8 cellular contexts compared by ENCODE assay signal in genomic region chr5:65721775-65722574, GRCh38. TPM values are rescaled to one million over a fixed set of nuclear protein-coding genes. Genes with fewer than 3 reads are reported as not detected.
A peak's percentile ranks its signal among the peaks of the same experiment; 100 is the strongest.
DNase-seq lines count a peak whose midpoint lies in the region; ATAC-seq and TF ChIP-seq lines count a peak whose summit lies in the region.

TSS of gene NLN (plus strand) at chr5:65722205. CDS start at chr5:65722374, 169 bp downstream.
TSS of gene SGTB (minus strand) at chr5:65722109. CDS start at chr5:65720807, 1,302 bp downstream.

- H3K27me3 ChIP-seq in liver (ENCODE audit: control insufficient read depth in 4 of 4, insufficient read depth in 4 of 4, low read length in 3 of 4) = no peaks in the 10 kb centered on the region

- H3K9me3 ChIP-seq in liver (ENCODE audit: control insufficient read depth in 4 of 4, low read length in 3 of 4) = no peaks in the 10 kb centered on the region

- TF ChIP-seq CTCF in AG10803 (conservative IDR thresholded peaks at IDR 0.05; ENCODE audit: low read length) (no peak), liver (IDR thresholded peaks at IDR 0.05; ENCODE audit: low read depth, low read length, missing input control) (no peak)

- WGBS in liver = under 1% methylated on average over 92 of the region's 92 CpGs

- peaks cover 2 to 27% (median 21%) of the 10 kb centered on the region in 4 donors for H3K4me1 ChIP-seq in liver (ENCODE audit: control insufficient read depth in 4 of 4, insufficient read depth in 4 of 4, low read length in 3 of 4)

- TF ChIP-seq RAD21 in liver (IDR thresholded peaks at IDR 0.05) = no peak

- H3K4me3 ChIP-seq in AG10803 (ENCODE audit: low read length) (peak within 1 kb of the TSS; percentile 92), liver (ENCODE audit: low read depth in 1 of 3, low read length in 3 of 3) (peak within 1 kb of the TSS; percentile 81 to 93 (median 85))

- H3K9ac ChIP-seq in liver (ENCODE audit: low read depth in 1 of 2, low read length in 2 of 2) = peak within 1 kb of the TSS; percentile 10 to 59

- ATAC-seq in GM18873 (IDR thresholded peaks at IDR 0.05; ENCODE audit: low FRiP score, unreplicated experiment) (peak; percentile 78), HG03135 (IDR thresholded peaks at IDR 0.05; ENCODE audit: unreplicated experiment) (peak; percentile 90)

- H3K27ac ChIP-seq in liver (ENCODE audit: low read depth in 1 of 2, low read length in 2 of 2) = peak within 1 kb of the TSS; percentile 58 to 64

- H3K36me3 ChIP-seq in liver (ENCODE audit: control insufficient read depth in 4 of 4, insufficient read depth in 3 of 4, low read depth in 1 of 4, low read length in 3 of 4) = no peaks in the 10 kb centered on the region

- DNase-seq in AG10803 (ENCODE audit: low read depth) (peak; percentile 77), NCI-H524 (lab: John Stamatoyannopoulos, UW) (peak; percentile 71 to 79), dermis blood vessel endothelial cell (peak; percentile 88)
- DNase-seq in activated CD4-positive, alpha-beta T cell treated with anti-CD3 and anti-CD28 coated beads, Interleukin-2, amount 50 U/mL, for 24 hours (ENCODE audit: low read depth in 1 of 2, low spot score in 1 of 2) = peak; percentile 73 to 77
- peak; percentile 82 for DNase-seq in stimulated activated CD4-positive, alpha-beta T cell treated with anti-CD3 and anti-CD28 coated beads, Interleukin-4, amount 100 ng/mL, for 24 hours

TF ChIP-seq in liver, 16 proteins besides CTCF, POLR2A, EP300 and RAD21:
- TF ChIP-seq HNF4G (IDR thresholded peaks at IDR 0.05) (no peak), TAF1 (conservative IDR thresholded peaks at IDR 0.05) (no peak), ZBTB33 (IDR thresholded peaks at IDR 0.05) (no peak), SP1 (IDR thresholded peaks at IDR 0.05) (no peak), GABPA (IDR thresholded peaks at IDR 0.05 in 1 of 2, conservative IDR thresholded peaks at IDR 0.05 in 1 of 2) (no peak), JUND (IDR thresholded peaks at IDR 0.05) (no peak)

RNA-seq across cellular contexts. Expression of gene NLN, which starts in this region (rescaled TPM):
- total RNA-seq in dermis blood vessel endothelial cell = 40.2 and 78.3 TPM in 2 replicates
- 10 to 100 TPM; 13.4 to 26.4 TPM for total RNA-seq in liver
- 10 to 100 TPM; 13.5 to 24.7 TPM for polyA plus RNA-seq in liver

RNA-seq across cellular contexts. Expression of gene SGTB, which starts in this region (rescaled TPM):
- 12.1 and 20.1 TPM in 2 replicates for total RNA-seq in dermis blood vessel endothelial cell
- 1 to 10 TPM; 2.7 to 3.2 TPM for total RNA-seq in liver
- 1 to 10 TPM in 1 of 2 donors, under 1 TPM in 1; 0.79 to 1.0 TPM for polyA plus RNA-seq in liver

Comparison
In these comparisons a context has a peak if more than half of its experiments do, and no peak if none do; other contexts are left out.
1. Peak in every context shown above with its lines: DNase-seq, ATAC-seq, H3K4me3 ChIP-seq and H3K27ac ChIP-seq.